ENCODE assay signal across 9 cellular contexts in genomic region chr1:171817511-171818265, GRCh38. TPM values are rescaled to one million over a fixed set of nuclear protein-coding genes. Genes with fewer than 3 reads are reported as not detected.
A peak's percentile ranks its signal among the peaks of the same experiment; 100 is the strongest.
DNase-seq lines count a peak whose midpoint lies in the region; TF ChIP-seq lines count a peak whose summit lies in the region.
"Had no signal": no experiment of that assay in that cellular context is flagged by ENCODE, and none has a peak within 500 bp of the region (broad histone marks: within the 10 kb centered on the region; RNA-seq: fewer than 3 reads in every experiment).

No MANE protein-coding gene starts in this region.

- WGBS in suprapubic skin: 11% methylated on average over 3 of the region's 3 CpGs
- 21 to 40% methylated on average over 3 of the region's 3 CpGs for WGBS in tibial nerve, 2 donors

- H3K9me3 ChIP-seq in suprapubic skin (no peaks in the 10 kb centered on the region), tibial nerve (no peaks in the 10 kb centered on the region)

- TF ChIP-seq CTCF in GM20000 (IDR thresholded peaks at IDR 0.05; ENCODE audit: extremely low read depth, missing control alignments) (no peak), suprapubic skin (IDR thresholded peaks at IDR 0.05) (no peak), tibial nerve (IDR thresholded peaks at IDR 0.05) (no peak)

- H3K9me3 Mint-ChIP-seq in activated T-cell treated with anti-CD3 and anti-CD28 coated beads, Interleukin-2, amount 50 U/mL, for 24 hours: no peaks in the 10 kb centered on the region
- no peaks in the 10 kb centered on the region for H3K9me3 Mint-ChIP-seq in immature natural killer cell
- H3K9me3 Mint-ChIP-seq: brain had no signal

- peak; percentile 84 for DNase-seq in AG20443 (ENCODE audit: low spot score)
- peak; percentile 11 for DNase-seq in GM20000 (ENCODE audit: low spot score)
- DNase-seq in LHCN-M2 (ENCODE audit: low read depth): peak; percentile 93
- peak; percentile 40 for DNase-seq in activated T-cell treated with anti-CD3 and anti-CD28 coated beads, Interleukin-2, amount 50 U/mL, for 24 hours
- peak; percentile 40 for DNase-seq in hepatic stellate cell (ENCODE audit: low spot score)
- DNase-seq in suprapubic skin (ENCODE audit: low spot score in 2 of 2): no peak
- no peak for DNase-seq in tibial nerve (ENCODE audit: low spot score in 2 of 2)
- DNase-seq in immature natural killer cell: no peak

- TF ChIP-seq POLR2A in suprapubic skin (IDR thresholded peaks at IDR 0.05): no peak
- no peak for TF ChIP-seq POLR2A in tibial nerve (IDR thresholded peaks at IDR 0.05)

- H3K27ac ChIP-seq in suprapubic skin: peak overlapping the region; percentile 53
- peak overlapping the region in 1 of 4 donors; percentile 17 for H3K27ac ChIP-seq in tibial nerve

- H3K27me3 ChIP-seq in suprapubic skin (no peaks in the 10 kb centered on the region), tibial nerve (no peaks in the 10 kb centered on the region)

- H3K4me1 Mint-ChIP-seq in activated T-cell treated with anti-CD3 and anti-CD28 coated beads, Interleukin-2, amount 50 U/mL, for 24 hours (ENCODE audit: low read depth): peaks cover 21% of the 10 kb centered on the region
- no peaks in the 10 kb centered on the region for H3K4me1 Mint-ChIP-seq in immature natural killer cell

- peak overlapping the region; percentile 39 for H3K4me3 Mint-ChIP-seq in activated T-cell treated with anti-CD3 and anti-CD28 coated beads, Interleukin-2, amount 50 U/mL, for 24 hours
- H3K4me3 Mint-ChIP-seq in immature natural killer cell: no peak overlapping the region
- H3K4me3 Mint-ChIP-seq: brain had no signal

- TF ChIP-seq EP300 in suprapubic skin (IDR thresholded peaks at IDR 0.05) (no peak), tibial nerve (IDR thresholded peaks at IDR 0.05) (no peak)

- H3K4me1 ChIP-seq in suprapubic skin (peaks cover 14% of the 10 kb centered on the region), tibial nerve (no peaks in the 10 kb centered on the region)

- peaks cover 2% of the 10 kb centered on the region for H3K36me3 Mint-ChIP-seq in activated T-cell treated with anti-CD3 and anti-CD28 coated beads, Interleukin-2, amount 50 U/mL, for 24 hours (ENCODE audit: low read depth)
- H3K36me3 Mint-ChIP-seq in immature natural killer cell: peaks cover 0 to 12% (median 4%) of the 10 kb centered on the region in 3 donors
- H3K36me3 Mint-ChIP-seq: brain had no signal

- no peaks in the 10 kb centered on the region for H3K36me3 ChIP-seq in suprapubic skin
- no peaks in the 10 kb centered on the region for H3K36me3 ChIP-seq in tibial nerve

- H3K27ac Mint-ChIP-seq in activated T-cell treated with anti-CD3 and anti-CD28 coated beads, Interleukin-2, amount 50 U/mL, for 24 hours: peak overlapping the region; percentile 82
- no peak overlapping the region for H3K27ac Mint-ChIP-seq in immature natural killer cell

- H3K27me3 Mint-ChIP-seq in activated T-cell treated with anti-CD3 and anti-CD28 coated beads, Interleukin-2, amount 50 U/mL, for 24 hours: no peaks in the 10 kb centered on the region
- no peaks in the 10 kb centered on the region for H3K27me3 Mint-ChIP-seq in immature natural killer cell (ENCODE audit: low read depth in 3 of 3)
- H3K27me3 Mint-ChIP-seq: brain had no signal

- H3K4me3 ChIP-seq in suprapubic skin: no peak overlapping the region
- no peak overlapping the region for H3K4me3 ChIP-seq in tibial nerve

RNA-seq across cellular contexts. Expression of gene DNM3, which starts 23.6 kb away (rescaled TPM):
- total RNA-seq in LHCN-M2 (2014; rRNA removed): 0.13 and 0.23 TPM in 2 replicates
- 0.27 TPM for polyA plus RNA-seq in LHCN-M2 (2012)
- 10 to 100 TPM in 1 of 4 donors, 1 to 10 TPM in 3; 1.6 to 11.7 (median 3.7) TPM for total RNA-seq in suprapubic skin
- 10 to 100 TPM in 3 of 4 donors, 1 to 10 TPM in 1; 9.8 to 15.3 (median 12.3) TPM for total RNA-seq in tibial nerve
- 1 to 10 TPM in 1 of 3 donors, under 1 TPM in 2; 0.52 to 1.2 (median 0.99) TPM for polyA plus RNA-seq in immature natural killer cell

RNA-seq across cellular contexts. Expression of gene METTL13, which starts 36.2 kb away (rescaled TPM):
- total RNA-seq in LHCN-M2 (2014; rRNA removed): 31.9 and 35.9 TPM in 2 replicates
- 27.0 TPM for polyA plus RNA-seq in LHCN-M2 (2012)
- 10 to 100 TPM; 20.2 to 29.4 (median 23.4) TPM for total RNA-seq in suprapubic skin
- 10 to 100 TPM; 21.3 to 28.7 (median 24.4) TPM for total RNA-seq in tibial nerve
- 10 to 100 TPM; 15.1 to 42.9 (median 19.9) TPM for polyA plus RNA-seq in immature natural killer cell

Comparison
In these comparisons a context has a peak if more than half of its experiments do, and no peak if none do; other contexts are left out.
1. DNase-seq: peak in AG20443 (single experiment), GM20000 (single experiment), LHCN-M2 (single experiment), activated T-cell treated with anti-CD3 and anti-CD28 coated beads, Interleukin-2, amount 50 U/mL, for 24 hours (single experiment) and hepatic stellate cell (single experiment); none in suprapubic skin (0 of 2), tibial nerve (0 of 2) and immature natural killer cell (0 of 3).